ENCODE assay signal across 8 cellular contexts in genomic region chr22:21045585-21046294, GRCh38. TPM values are rescaled to one million over a fixed set of nuclear protein-coding genes. Genes with fewer than 3 reads are reported as not detected.
DNase-seq lines count a peak whose midpoint lies in the region; FAIRE-seq lines count a peak whose summit lies in the region.

A gene with protein sequence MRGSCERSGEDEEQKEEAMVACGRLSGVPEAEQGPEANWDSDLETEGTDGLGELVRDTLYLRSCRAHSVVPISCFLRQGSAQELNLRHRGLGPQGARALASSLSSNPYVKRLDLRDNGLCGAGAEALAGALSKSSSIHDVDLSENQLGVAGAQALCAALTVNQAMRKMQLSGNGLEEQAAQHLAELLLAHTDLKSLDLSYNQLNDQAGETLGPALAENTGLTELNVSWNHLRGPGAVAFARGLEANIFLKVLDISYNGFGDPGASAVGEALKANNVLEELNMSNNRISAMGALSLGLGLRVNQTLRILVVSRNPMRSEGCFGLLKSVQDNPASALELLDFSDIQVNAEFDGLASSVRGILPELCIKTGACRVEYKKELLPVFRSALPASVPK (plus strand): TSS chr22:21045946. CDS start chr22:21045987, 41 bp downstream.

- in situ Hi-C loops in ACHN (cut with HindIII; ENCODE audit: low pct_ligation_motif_present, low pct_unique_long_range_greater_than_20kb, low sequenced_read_pairs): no loop called here

- FAIRE-seq in GM19239 (lab: Jason Lieb, UNC): peak; percentile 68

- DNase-seq in ACHN (peak; percentile 87), GM19239 (ENCODE audit: insufficient read length, low spot score) (peak; percentile 91), HS-27A (ENCODE audit: low read depth) (peak; percentile 51), NOMO-1 (lab: John Stamatoyannopoulos, UW; ENCODE audit: unreplicated experiment in 2 of 2) (peak; percentile 77 to 78), epidermal melanocyte (ENCODE audit: insufficient read length, low spot score) (peak; percentile 96), mesenteric fat pad (ENCODE audit: low spot score) (peak; percentile 96)
- peak; percentile 63 for DNase-seq in activated CD8-positive, alpha-beta memory T cell treated with anti-CD3 and anti-CD28 coated beads, Interleukin-2, amount 50 U/mL, for 4 hours
- DNase-seq in stimulated activated CD8-positive, alpha-beta memory T cell treated with anti-CD3 and anti-CD28 coated beads, Interleukin-15, amount 100 ng/mL, for 1 hour (ENCODE audit: low read depth): peak; percentile 38

RNA-seq across cellular contexts. Expression of the gene that starts here (rescaled TPM):
- not detected for total RNA-seq in mesenteric fat pad

Comparison
In these comparisons a context has a peak if more than half of its experiments do, and no peak if none do; other contexts are left out.
1. Peak in every context shown above with its lines: DNase-seq.
2. Peak in DNase-seq in mesenteric fat pad; RNA of the gene not detected or under 1 TPM.
3. DNase-seq: peak in every context shown above with its lines; median percentile 96 in epidermal melanocyte; 96 in mesenteric fat pad; 91 in GM19239; 87 in ACHN; 78 in NOMO-1; 63 in activated CD8-positive, alpha-beta memory T cell treated with anti-CD3 and anti-CD28 coated beads, Interleukin-2, amount 50 U/mL, for 4 hours; 51 in HS-27A; 38 in stimulated activated CD8-positive, alpha-beta memory T cell treated with anti-CD3 and anti-CD28 coated beads, Interleukin-15, amount 100 ng/mL, for 1 hour.